In genomic region chr3:157077565-157077991, GRCh38 we compare ENCODE assay signal across 11 cellular contexts.
A peak's percentile ranks its signal among the peaks of the same experiment; 100 is the strongest.
DNase-seq lines count a peak whose midpoint lies in the region; ATAC-seq and TF ChIP-seq lines count a peak whose summit lies in the region.
"Had no signal": no experiment of that assay in that cellular context is flagged by ENCODE, and none has a peak within 500 bp of the region (broad histone marks: within the 10 kb centered on the region; RNA-seq: fewer than 3 reads in every experiment).

No MANE protein-coding gene starts in this region.

- H3K27ac ChIP-seq in rectal smooth muscle tissue (ENCODE audit: low read depth, low read length) = peak overlapping the region; percentile 55

- H3K4me1 ChIP-seq in BE2C (0 out of 2 replicates have a peak, but pooled peaks cover 3% of the 10 kb centered on the region), rectal smooth muscle tissue (ENCODE audit: control insufficient read depth, insufficient read depth, low read length) (peaks cover 34% of the 10 kb centered on the region)

- H3K36me3 ChIP-seq in BE2C = no peaks in the 10 kb centered on the region
- no peaks in the 10 kb centered on the region for H3K36me3 ChIP-seq in rectal smooth muscle tissue (ENCODE audit: control insufficient read depth, insufficient read depth, low read length)
- H3K36me3 ChIP-seq: breast epithelium had no signal

- H3K4me3 ChIP-seq in BE2C (ENCODE audit: low read depth, low read length) (no peak overlapping the region), fibroblast of the aortic adventitia (ENCODE audit: low read depth, low read length) (no peak overlapping the region), rectal smooth muscle tissue (ENCODE audit: low read length) (no peak overlapping the region)
- H3K4me3 ChIP-seq: breast epithelium had no signal

- DNase-seq in BE2C (no peak), OCI-M1 (lab: John Stamatoyannopoulos, UW) (peak; percentile 20), fibroblast of the aortic adventitia (ENCODE audit: low read depth) (peak; percentile 88), NCI-H2196 (lab: John Stamatoyannopoulos, UW; ENCODE audit: unreplicated experiment) (no peak)
- DNase-seq: NCI-H1930, SIG-M5 had no signal

- H3K9me3 ChIP-seq in BE2C = no peaks in the 10 kb centered on the region
- H3K9me3 ChIP-seq: breast epithelium had no signal

- TF ChIP-seq CTCF in BE2C (IDR thresholded peaks at IDR 0.05; ENCODE audit: low read depth, low read length) (peak; percentile 22; the same call in 1 of the 2 replicates), fibroblast of the aortic adventitia (IDR thresholded peaks at IDR 0.05; ENCODE audit: insufficient read depth, low read length) (peak; percentile 51)

- H3K27me3 ChIP-seq in BE2C (no peaks in the 10 kb centered on the region), rectal smooth muscle tissue (ENCODE audit: control insufficient read depth, insufficient read depth, low read length) (no peaks in the 10 kb centered on the region)
- H3K27me3 ChIP-seq: breast epithelium had no signal

- no peak for ATAC-seq in HG03025 (IDR thresholded peaks at IDR 0.05; ENCODE audit: low FRiP score, unreplicated experiment)
- ATAC-seq in GM19328 (IDR thresholded peaks at IDR 0.05; ENCODE audit: unreplicated experiment) = no peak
- ATAC-seq in GM19324 (IDR thresholded peaks at IDR 0.05; ENCODE audit: low FRiP score, unreplicated experiment) = no peak

- H3K9ac ChIP-seq in rectal smooth muscle tissue (ENCODE audit: low read length) = no peak overlapping the region

Comparison
In these comparisons a context has a peak if more than half of its experiments do, and no peak if none do; other contexts are left out.
1. DNase-seq: peak in OCI-M1 (single experiment) and fibroblast of the aortic adventitia (single experiment); none in BE2C (single experiment) and NCI-H2196 (single experiment).